Comparison of ENCODE assay signal across 8 cellular contexts in the genomic region with DNA sequence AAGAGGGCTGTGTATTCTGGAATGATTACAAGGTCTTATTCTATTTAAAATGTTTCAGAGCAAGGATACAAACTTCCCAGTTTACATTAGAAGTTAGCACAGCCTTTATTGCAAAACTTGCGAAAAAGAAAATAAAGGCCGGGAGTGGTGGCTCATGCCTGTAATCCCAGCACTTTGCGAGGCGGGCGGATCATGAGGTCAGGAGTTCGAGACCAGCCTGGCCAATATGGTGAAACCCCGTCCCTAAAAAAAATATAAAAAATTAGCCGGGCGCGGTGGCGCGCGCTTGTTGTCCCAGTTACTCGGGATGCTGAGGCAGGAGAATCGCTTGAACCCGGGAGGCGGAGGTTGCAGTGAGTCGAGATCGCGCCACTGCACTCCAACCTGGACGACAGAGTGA.
DNase-seq lines count a peak whose midpoint lies in the region; ATAC-seq, FAIRE-seq and TF ChIP-seq lines count a peak whose summit lies in the region.
"Not testable (repeated sequence)": the region's sequence is repeated elsewhere in the genome, so short reads cannot be mapped to it uniquely, and the experiment has no call there.

No MANE protein-coding gene starts in this region.

- in situ Hi-C loops in HepG2 (cut with HindIII; ENCODE audit: extremely low pct_ligation_motif_present, low pct_unique_long_range_greater_than_20kb), result loop anchor here (5.0 to 25.0 kb wide), 2 partner anchors 181 to 751 kb away; partner anchors contain the start of gene OR2H2

- FAIRE-seq in HepG2 (lab: Jason Lieb, UNC), result not testable (repeated sequence)

- intact Hi-C loops in HCT116 (cut with micrococcal nuclease) (loop anchor here (1.0 to 5.0 kb wide), 4 partner anchors 150 to 276 kb away; no protein-coding TSS in a partner anchor), HepG2 (cut with micrococcal nuclease; ENCODE audit: unreplicated experiment) (loop anchor here (1.0 to 5.0 kb wide), 5 partner anchors 26 to 276 kb away; no protein-coding TSS in a partner anchor)

- H3K27me3 ChIP-seq in BLaER1; HCT116 (ENCODE audit: insufficient read depth, low read length); HepG2 (ENCODE audit: control insufficient read depth in 1 of 2, insufficient read depth in 2 of 2, low read length in 2 of 2): not testable (repeated sequence)

- BruUV-seq in HCT116 (replicated peaks; lab: Mats Ljungman, UMichigan); HepG2 (replicated peaks; lab: Mats Ljungman, UMichigan): not testable (repeated sequence)

- H3K27ac Mint-ChIP-seq in brain, result not testable (repeated sequence)

- H3K4me2 ChIP-seq in BLaER1 (peak overlapping the region; percentile 75; the same call in 1 of the 2 replicates), HCT116 (ENCODE audit: low read length) (peak overlapping the region; percentile 87)
- not testable (repeated sequence) for H3K4me2 ChIP-seq in HepG2 (ENCODE audit: low read depth, low read length)

- peaks cover 23% of the 10 kb centered on the region for H3K4me1 Mint-ChIP-seq in brain

- not testable (repeated sequence) for TF ChIP-seq RAD21 in HCT116 (IDR thresholded peaks at IDR 0.05; ENCODE audit: low read depth); HepG2 (CRISPR knock-in tag; IDR thresholded peaks at IDR 0.05)

- not testable (repeated sequence) for H3K36me3 Mint-ChIP-seq in brain

- peaks cover 4 to 16% (median 10%) of the 10 kb centered on the region in 5 experiments for H3K9me3 Mint-ChIP-seq in brain

- peaks cover 58% of the 10 kb centered on the region for H3K27me3 Mint-ChIP-seq in brain

- peak overlapping the region; percentile 83 for H2AFZ ChIP-seq in HCT116 (ENCODE audit: low read depth, low read length, poor library complexity, severe bottlenecking)
- not testable (repeated sequence) for H2AFZ ChIP-seq in HepG2 (ENCODE audit: low read length)

- WGBS in HepG2 (ENCODE audit: low lambda C conversion rate), result 59% methylated on average over 21 of the region's 21 CpGs

- not testable (repeated sequence) for TF ChIP-seq EP300 in HepG2 (IDR thresholded peaks at IDR 0.05; ENCODE audit: low read depth in 2 of 2, low read length in 2 of 2); HepG2 (CRISPR knock-in tag; IDR thresholded peaks at IDR 0.05; ENCODE audit: borderline replicate concordance)

- ATAC-seq in HCT116, HepG2: not testable (repeated sequence)

- not testable (repeated sequence) for H3K9me2 ChIP-seq in HCT116 (ENCODE audit: insufficient read depth)

- TF ChIP-seq POLR2A in HCT116 (IDR thresholded peaks at IDR 0.05; ENCODE audit: borderline replicate concordance, extremely low read depth, insufficient read depth, insufficient read length); HepG2 (IDR thresholded peaks at IDR 0.05; ENCODE audit: insufficient read depth in 1 of 2, low read depth in 2 of 2, low read length in 2 of 2): not testable (repeated sequence)

- H3K4me1 ChIP-seq in BLaER1, result not testable (repeated sequence)
- H3K4me1 ChIP-seq in HCT116 (ENCODE audit: control insufficient read depth in 1 of 2, insufficient read depth in 2 of 2, low read length in 2 of 2) (peaks cover 3 to 19% of the 10 kb centered on the region in 2 experiments; a peak in 3 of 4 replicates), HepG2 (ENCODE audit: insufficient read depth, low read length) (peaks cover 11% of the 10 kb centered on the region)

- peak overlapping the region; percentile 75; the same call in 1 of the 2 replicates for H3K4me3 ChIP-seq in BLaER1
- peak overlapping the region; percentile 55 to 67; a peak in 3 of 4 replicates for H3K4me3 ChIP-seq in HCT116 (replicated peaks in 1 of 2; ENCODE audit: low read depth in 1 of 2, low read length in 2 of 2)
- peak overlapping the region in 1 of 3 experiments; percentile 94; a peak in 1 of 6 replicates for H3K4me3 ChIP-seq in HepG2 (replicated peaks in 1 of 3; ENCODE audit: insufficient read depth in 1 of 3, low read depth in 2 of 3, low read length in 3 of 3)

- H3K36me3 ChIP-seq in BLaER1; HCT116 (ENCODE audit: control insufficient read depth in 1 of 2, insufficient read depth in 2 of 2, low read length in 2 of 2); HepG2 (replicated peaks in 1 of 2; ENCODE audit: control insufficient read depth in 1 of 2, insufficient read depth in 2 of 2, low read length in 2 of 2): not testable (repeated sequence)

- DNase-seq in HCT116 (ENCODE audit: low read depth, low spot score); HepG2 (ENCODE audit: low spot score): not testable (repeated sequence)
- DNase-seq in NCI-H69 (lab: John Stamatoyannopoulos, UW) (peak; percentile 5), RPMI8226 (peak; percentile 34)
- peak; percentile 41 for DNase-seq in activated CD4-positive, alpha-beta T cell treated with anti-CD3 and anti-CD28 coated beads for 48 hours
- DNase-seq in stimulated activated CD8-positive, alpha-beta memory T cell treated with anti-CD3 and anti-CD28 coated beads, Interleukin-4, amount 100 ng/mL, for 48 hours, result peak; percentile 47

- peak overlapping the region in 4 of 5 experiments; percentile 92 to 100 (median 100) for H3K4me3 Mint-ChIP-seq in brain

- not testable (repeated sequence) for H3K79me2 ChIP-seq in HCT116 (ENCODE audit: insufficient read depth, low read length); HepG2 (ENCODE audit: insufficient read depth, low read length)

- not testable (repeated sequence) for H3K9me3 ChIP-seq in BLaER1; HCT116 (ENCODE audit: control insufficient read depth in 1 of 2, insufficient read depth in 1 of 2, low read depth in 1 of 2, low read length in 2 of 2); HepG2 (ENCODE audit: low read length)

- not testable (repeated sequence) for TF ChIP-seq CTCF in HCT116 (IDR thresholded peaks at IDR 0.05 in 2 of 3, conservative IDR thresholded peaks at IDR 0.05 in 1 of 3; ENCODE audit: borderline replicate concordance in 1 of 3, insufficient read depth in 1 of 3, low read depth in 2 of 3, low read length in 2 of 3); brain (conservative IDR thresholded peaks at IDR 0.05); HepG2 (CRISPR knock-in tag; IDR thresholded peaks at IDR 0.05)

- H4K20me1 ChIP-seq in BLaER1; HCT116 (ENCODE audit: insufficient read depth); HepG2 (ENCODE audit: insufficient read depth, low read length): not testable (repeated sequence)

- POLR2A ChIA-PET in HCT116 (lab: Charles Lee), result interaction anchor here (0.9 to 2.3 kb wide), 4 partner anchors 13 to 87 kb away, joined by 3 to 14 read pairs (median 6); partner anchors contain the start of gene TRIM27
- POLR2A ChIA-PET in HepG2 (lab: Yijun Ruan, JAX), result interaction anchor here (1.6 to 2.7 kb wide), 4 partner anchors 59 to 179 kb away, joined by 7 to 17 read pairs (median 12); partner anchors contain the start of gene TRIM27

- RAD21 ChIA-PET in HCT116 (lab: Charles Lee; ENCODE audit: low non-redundant PET in 1 of 2, low total read pairs in 2 of 2, uncharacterized antibody in 2 of 2, unreplicated experiment in 2 of 2), result interaction anchor here in 1 of 2 experiments (1.0 kb wide), 1 partner anchor 149 kb away, joined by 3 read pairs; no protein-coding TSS in a partner anchor

- CTCF ChIA-PET in HCT116 (lab: Charles Lee) (interaction anchor here (0.5 to 2.0 kb wide), 18 partner anchors 11 to 391 kb away, joined by 3 to 10 read pairs (median 5); partner anchors contain the start of gene TRIM27), HepG2 (lab: Yijun Ruan, JAX; ENCODE audit: low intra/inter-chr PET ratio, low total read pairs) (interaction anchor here (1.0 to 3.9 kb wide), 5 partner anchors 103 to 753 kb away, joined by 4 to 84 read pairs (median 6); no protein-coding TSS in a partner anchor)

- H3K27ac ChIP-seq in BLaER1; HCT116 (ENCODE audit: low read depth, low read length); HepG2 (ENCODE audit: extremely low read length, insufficient read depth, low read length): not testable (repeated sequence)

- H3K9ac ChIP-seq in BLaER1; HCT116 (ENCODE audit: low read length); HepG2 (ENCODE audit: insufficient read depth, low read depth, low read length): not testable (repeated sequence)

TF ChIP-seq in HCT116, 20 proteins besides CTCF, POLR2A, EP300 and RAD21:
- TF ChIP-seq EGR1 (IDR thresholded peaks at IDR 0.05; ENCODE audit: low read depth) (0 out of 2 replicates have a peak, but pooled peaks have one; percentile 1), CBX3 (IDR thresholded peaks at IDR 0.05; ENCODE audit: low read depth) (peak; percentile 45; the same call in 1 of the 2 replicates), CEBPB (IDR thresholded peaks at IDR 0.05; ENCODE audit: low read depth) (peak; percentile 76; the same call in 1 of the 2 replicates)

TF ChIP-seq in HepG2, 621 proteins besides CTCF, POLR2A, EP300 and RAD21:
- peak; percentile 73 for TF ChIP-seq ZNF629 (CRISPR knock-in tag; conservative IDR thresholded peaks at IDR 0.05)
